ENCODE assay signal across 14 cellular contexts in the genomic region with DNA sequence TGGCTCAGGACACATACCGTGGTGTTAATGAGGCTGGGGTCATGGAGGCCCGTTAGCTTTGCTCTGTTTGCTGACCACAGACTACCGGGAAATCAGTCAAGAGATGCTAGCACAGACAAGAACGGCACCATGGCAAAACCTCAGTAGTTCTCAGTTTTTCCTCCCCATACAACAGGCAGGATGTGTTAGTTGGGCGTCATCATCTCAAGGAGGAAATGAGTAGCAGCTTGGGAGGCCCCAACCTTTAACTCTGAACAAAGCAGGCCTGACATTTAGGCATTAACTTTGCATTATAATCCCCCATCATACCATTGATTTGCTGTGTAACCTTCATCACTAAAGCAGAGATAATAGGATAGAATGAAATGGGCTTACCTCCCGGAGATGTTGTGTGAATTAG.
DNase-seq lines count a peak whose midpoint lies in the region; ATAC-seq, FAIRE-seq and TF ChIP-seq lines count a peak whose summit lies in the region.
"Had no signal": no experiment of that assay in that cellular context is flagged by ENCODE, and none has a peak within 500 bp of the region (broad histone marks: within the 10 kb centered on the region; RNA-seq: fewer than 3 reads in every experiment).

No MANE protein-coding gene starts in this region.

- TF ChIP-seq CTCF in D721Med (IDR thresholded peaks at IDR 0.05; ENCODE audit: insufficient read depth, missing control alignments) = no peak

- no peaks in the 10 kb centered on the region for H3K27me3 Mint-ChIP-seq in activated T-helper 2 cell treated with anti-CD3 and anti-CD28 coated beads, Interferon-gamma antibody, Interleukin-2, Interleukin-4, amounts not matched to agents 10 μg/mL and 5 μg/mL and 100 μg/mL, durations not matched to agents 14 hours and 24 hours and 36 hours (ENCODE audit: low read depth)
- no peaks in the 10 kb centered on the region for H3K27me3 Mint-ChIP-seq in natural killer cell treated with Interleukin-12 subunit alpha and Interleukin-12 subunit beta and Interleukin-15 and Interleukin-18, amount 100 ng/mL, for 72 hours

- peaks cover 5% of the 10 kb centered on the region for H3K9me3 Mint-ChIP-seq in activated T-helper 2 cell treated with anti-CD3 and anti-CD28 coated beads, Interferon-gamma antibody, Interleukin-2, Interleukin-4, amounts not matched to agents 10 μg/mL and 5 μg/mL and 100 μg/mL, durations not matched to agents 14 hours and 24 hours and 36 hours
- H3K9me3 Mint-ChIP-seq in natural killer cell treated with Interleukin-12 subunit alpha and Interleukin-12 subunit beta and Interleukin-15 and Interleukin-18, amount 100 ng/mL, for 72 hours = no peaks in the 10 kb centered on the region

- H3K27ac Mint-ChIP-seq in activated T-helper 2 cell treated with anti-CD3 and anti-CD28 coated beads, Interferon-gamma antibody, Interleukin-2, Interleukin-4, amounts not matched to agents 10 μg/mL and 5 μg/mL and 100 μg/mL, durations not matched to agents 14 hours and 24 hours and 36 hours = peak overlapping the region; percentile 90
- H3K27ac Mint-ChIP-seq in natural killer cell treated with Interleukin-12 subunit alpha and Interleukin-12 subunit beta and Interleukin-15 and Interleukin-18, amount 100 ng/mL, for 72 hours = peak overlapping the region; percentile 97 to 98

- H3K27ac ChIP-seq in HUES64 (ENCODE audit: low read depth, low read length) = peak overlapping the region; percentile 86
- H3K27ac ChIP-seq in SJCRH30 = no peak overlapping the region
- H3K27ac ChIP-seq: adrenal gland had no signal

- H3K9ac ChIP-seq in HUES64 (ENCODE audit: low read depth, low read length) = no peak overlapping the region

- peaks cover 12% of the 10 kb centered on the region for H3K36me3 Mint-ChIP-seq in activated T-helper 2 cell treated with anti-CD3 and anti-CD28 coated beads, Interferon-gamma antibody, Interleukin-2, Interleukin-4, amounts not matched to agents 10 μg/mL and 5 μg/mL and 100 μg/mL, durations not matched to agents 14 hours and 24 hours and 36 hours (ENCODE audit: low read depth)
- H3K36me3 Mint-ChIP-seq in natural killer cell treated with Interleukin-12 subunit alpha and Interleukin-12 subunit beta and Interleukin-15 and Interleukin-18, amount 100 ng/mL, for 72 hours = peaks cover 4% of the 10 kb centered on the region
- H3K36me3 Mint-ChIP-seq: mesothelial cell of epicardium had no signal

- no peak overlapping the region for H3K4me3 ChIP-seq in HUES64 (ENCODE audit: low read length)
- H3K4me3 ChIP-seq in SJCRH30 = no peak overlapping the region
- H3K4me3 ChIP-seq: adrenal gland had no signal

- peak; percentile 95 to 98 for ATAC-seq in natural killer cell treated with Interleukin-12 subunit alpha and Interleukin-12 subunit beta and Interleukin-15 and Interleukin-18, amount 100 ng/mL, for 72 hours
- ATAC-seq in GM21737 (IDR thresholded peaks at IDR 0.05; ENCODE audit: unreplicated experiment) (no peak), HG03097 (IDR thresholded peaks at IDR 0.05; ENCODE audit: low FRiP score, unreplicated experiment) (no peak)

- H3K4me1 ChIP-seq in HUES64 (ENCODE audit: insufficient read depth, low read length) = peaks cover 35% of the 10 kb centered on the region
- H3K4me1 ChIP-seq in SJCRH30 = no peaks in the 10 kb centered on the region
- H3K4me1 ChIP-seq: adrenal gland, BE2C had no signal

- no peaks in the 10 kb centered on the region for H3K27me3 ChIP-seq in HUES64 (ENCODE audit: insufficient read depth, low read length)
- H3K27me3 ChIP-seq in SJCRH30 = no peaks in the 10 kb centered on the region
- H3K27me3 ChIP-seq: adrenal gland, BE2C had no signal

- 49% methylated on average over 6 of the region's 6 CpGs for WGBS in HUES64

- H3K4me3 Mint-ChIP-seq in activated T-helper 2 cell treated with anti-CD3 and anti-CD28 coated beads, Interferon-gamma antibody, Interleukin-2, Interleukin-4, amounts not matched to agents 10 μg/mL and 5 μg/mL and 100 μg/mL, durations not matched to agents 14 hours and 24 hours and 36 hours (ENCODE audit: low read depth) = no peak overlapping the region
- H3K4me3 Mint-ChIP-seq in natural killer cell treated with Interleukin-12 subunit alpha and Interleukin-12 subunit beta and Interleukin-15 and Interleukin-18, amount 100 ng/mL, for 72 hours = peak overlapping the region; percentile 77
- H3K4me3 Mint-ChIP-seq: mesothelial cell of epicardium had no signal

- H3K9me3 ChIP-seq in HUES64 (ENCODE audit: insufficient read depth, low read depth, low read length) (no peaks in the 10 kb centered on the region), SJCRH30 (replicated peaks) (no peaks in the 10 kb centered on the region)
- H3K9me3 ChIP-seq: adrenal gland, BE2C had no signal

- DNase-seq in D721Med (ENCODE audit: insufficient read length, low spot score) (no peak), HCEC 1CT (no peak), SJCRH30 (no peak)
- peak; percentile 8 for DNase-seq in activated T-helper 2 cell treated with anti-CD3 and anti-CD28 coated beads, Interferon-gamma antibody, Interleukin-2, Interleukin-4, amounts not matched to agents 10 μg/mL and 5 μg/mL and 100 μg/mL, durations not matched to agents 14 hours and 24 hours and 36 hours (ENCODE audit: low spot score)
- DNase-seq in natural killer cell treated with Interleukin-12 subunit alpha and Interleukin-12 subunit beta and Interleukin-15 and Interleukin-18, amount 100 ng/mL, for 72 hours (ENCODE audit: low spot score) = peak; percentile 73
- DNase-seq: adrenal gland, BE2C, NCI-H1694 treated with DMSO at 0.1 percent for 48 hours, NCI-H748 treated with DMSO at 0.1 percent for 48 hours, SHP77 treated with DMSO at 0.1 percent for 48 hours had no signal

- H3K36me3 ChIP-seq in HUES64 (ENCODE audit: insufficient read depth, low read length) = no peaks in the 10 kb centered on the region
- no peaks in the 10 kb centered on the region for H3K36me3 ChIP-seq in SJCRH30
- H3K36me3 ChIP-seq: adrenal gland, BE2C had no signal

- H3K4me1 Mint-ChIP-seq in activated T-helper 2 cell treated with anti-CD3 and anti-CD28 coated beads, Interferon-gamma antibody, Interleukin-2, Interleukin-4, amounts not matched to agents 10 μg/mL and 5 μg/mL and 100 μg/mL, durations not matched to agents 14 hours and 24 hours and 36 hours (ENCODE audit: low read depth) = peaks cover 18% of the 10 kb centered on the region
- peaks cover 8 to 16% of the 10 kb centered on the region in 2 donors for H3K4me1 Mint-ChIP-seq in natural killer cell treated with Interleukin-12 subunit alpha and Interleukin-12 subunit beta and Interleukin-15 and Interleukin-18, amount 100 ng/mL, for 72 hours (ENCODE audit: low read depth in 2 of 2)

- FAIRE-seq in D721Med (lab: Jason Lieb, UNC) = peak; percentile 95

- intact Hi-C loops in activated T-helper 2 cell treated with anti-CD3 and anti-CD28 coated beads, Interferon-gamma antibody, Interleukin-2, Interleukin-4, amounts not matched to agents 10 μg/mL and 5 μg/mL and 100 μg/mL, durations not matched to agents 14 hours and 24 hours and 36 hours (cut with micrococcal nuclease) = loop anchor here (1.0 to 5.0 kb wide), 3 partner anchors 36 to 199 kb away; no protein-coding TSS in a partner anchor

Comparison
In these comparisons a context has a peak if more than half of its experiments do, and no peak if none do; other contexts are left out.
1. DNase-seq: peak in activated T-helper 2 cell treated with anti-CD3 and anti-CD28 coated beads, Interferon-gamma antibody, Interleukin-2, Interleukin-4, amounts not matched to agents 10 μg/mL and 5 μg/mL and 100 μg/mL, durations not matched to agents 14 hours and 24 hours and 36 hours (single experiment) and natural killer cell treated with Interleukin-12 subunit alpha and Interleukin-12 subunit beta and Interleukin-15 and Interleukin-18, amount 100 ng/mL, for 72 hours (single experiment); none in D721Med (single experiment), HCEC 1CT (single experiment) and SJCRH30 (0 of 2).
2. ATAC-seq: peak in natural killer cell treated with Interleukin-12 subunit alpha and Interleukin-12 subunit beta and Interleukin-15 and Interleukin-18, amount 100 ng/mL, for 72 hours (2 of 2); none in GM21737 (single experiment) and HG03097 (single experiment).